ENCODE assay signal across 16 cellular contexts in the genomic region with DNA sequence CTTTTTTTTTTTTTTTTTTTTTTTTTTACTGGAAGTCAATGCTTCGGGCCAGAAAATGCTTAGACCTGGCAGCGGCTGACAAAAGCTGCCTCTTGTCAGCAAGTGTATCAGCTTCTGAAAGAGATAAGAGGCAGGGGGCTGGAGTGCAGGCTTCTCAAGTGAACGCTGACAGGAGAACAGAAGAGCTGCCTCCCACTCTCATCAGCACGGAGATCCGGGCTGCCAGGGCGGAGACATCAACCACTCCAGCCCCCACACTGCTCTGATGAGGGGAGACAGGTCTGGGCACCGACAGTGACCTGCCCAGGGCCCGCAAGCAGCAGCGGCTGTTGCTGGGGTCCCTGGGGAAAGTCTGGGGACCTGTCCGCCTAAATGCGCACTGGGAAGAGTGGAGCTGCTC. TPM values are rescaled to one million over a fixed set of nuclear protein-coding genes. Genes with fewer than 3 reads are reported as not detected.
"Had no signal": no experiment of that assay in that cellular context is flagged by ENCODE, and none has a peak within 500 bp of the region (broad histone marks: within the 10 kb centered on the region; RNA-seq: fewer than 3 reads in every experiment).

No MANE protein-coding gene starts in this region.

- H3K36me3 Mint-ChIP-seq: stimulated activated naive B cell treated with anti-CD40 and anti-IgM and Interleukin-4, amounts not matched to agents 10 μg/mL and 1 μg/mL and 100 μg/mL, for 72 hours had no signal

- H3K27ac Mint-ChIP-seq: naive B cell; stimulated activated naive B cell treated with anti-CD40 and anti-IgM and Interleukin-4, amounts not matched to agents 10 μg/mL and 1 μg/mL and 100 μg/mL, for 72 hours had no signal

- H3K9me3 ChIP-seq: SJCRH30 had no signal

- H3K27ac ChIP-seq: coronary artery, neutrophil, SJCRH30, tibial artery had no signal

- H3K4me1 ChIP-seq: SJCRH30, tibial artery had no signal

- H3K4me3 Mint-ChIP-seq: activated T-cell treated with anti-CD3 and anti-CD28 coated beads, Interleukin-2, amount 50 U/mL, for 4 hours; naive B cell; stimulated activated naive B cell treated with anti-CD40 and anti-IgM and Interleukin-4, amounts not matched to agents 10 μg/mL and 1 μg/mL and 100 μg/mL, for 72 hours had no signal

- H3K36me3 ChIP-seq: neutrophil, SJCRH30, tibial artery had no signal

- ATAC-seq: activated T-cell treated with anti-CD3 and anti-CD28 coated beads, Interleukin-2, amount 50 U/mL, for 4 hours; stimulated activated naive B cell treated with anti-CD40 and anti-IgM and Interleukin-4, amounts not matched to agents 10 μg/mL and 1 μg/mL and 100 μg/mL, for 72 hours had no signal

- DNase-seq: activated CD4-positive, alpha-beta T cell treated with anti-CD3 and anti-CD28 coated beads, Interleukin-2, amount 50 U/mL, for 4 hours; activated effector memory CD4-positive, alpha-beta T cell treated with Interleukin-2 at 50 U/mL for 16 hours; activated naive CD4-positive, alpha-beta T cell treated with anti-CD3 and anti-CD28 coated beads, Interleukin-2, amount 50 U/mL, for 16 hours; activated T-cell treated with anti-CD3 and anti-CD28 coated beads, Interleukin-2, amount 50 U/mL, for 4 hours; central memory CD4-positive, alpha-beta T cell; effector CD4-positive, alpha-beta T cell; foreskin melanocyte; naive B cell; SJCRH30; stimulated activated CD4-positive, alpha-beta T cell treated with anti-CD3 and anti-CD28 coated beads, Interleukin-2, amount 100 ng/mL, for 48 hours; stimulated activated naive B cell treated with anti-CD40 and anti-IgM and Interleukin-4, amounts not matched to agents 10 μg/mL and 1 μg/mL and 100 μg/mL, for 72 hours had no signal

- H3K27me3 ChIP-seq: SJCRH30 had no signal

- H3K4me3 ChIP-seq: coronary artery, lung, SJCRH30, tibial artery had no signal

RNA-seq across cellular contexts. Expression of gene SCN5A, which starts 9.4 kb away (rescaled TPM):
- total RNA-seq: activated T-cell treated with anti-CD3 and anti-CD28 coated beads, Interleukin-2, amount 50 U/mL, for 4 hours; mononuclear cell had no signal
